Comparison of ENCODE assay signal across 14 cellular contexts in genomic region chr10:21514101-21514807, GRCh38. TPM values are rescaled to one million over a fixed set of nuclear protein-coding genes. Genes with fewer than 3 reads are reported as not detected.
DNase-seq lines count a peak whose midpoint lies in the region; ATAC-seq and TF ChIP-seq lines count a peak whose summit lies in the region.
"Had no signal": no experiment of that assay in that cellular context is flagged by ENCODE, and none has a peak within 500 bp of the region (broad histone marks: within the 10 kb centered on the region; RNA-seq: fewer than 3 reads in every experiment).

No MANE protein-coding gene starts in this region.

- intact Hi-C loops in Panc1 (cut with micrococcal nuclease; ENCODE audit: unreplicated experiment), result no loop called here

- H3K4me3 ChIP-seq in BJ (ENCODE audit: low read depth, low read length) (peak overlapping the region; percentile 20), Panc1 (ENCODE audit: low read depth in 2 of 2, low read length in 2 of 2) (peak overlapping the region; percentile 62), fibroblast of the aortic adventitia (ENCODE audit: low read depth, low read length) (peak overlapping the region; percentile 13)
- H3K4me3 ChIP-seq: SJCRH30 had no signal

- no peaks in the 10 kb centered on the region for H3K9me3 Mint-ChIP-seq in neural crest cell
- H3K9me3 Mint-ChIP-seq: activated CD8-positive, alpha-beta T cell treated with anti-CD3 and anti-CD28 coated beads for 36 hours had no signal

- TF ChIP-seq CTCF in BJ (IDR thresholded peaks at IDR 0.05; ENCODE audit: insufficient read depth, low read depth, low read length) (no peak), Panc1 (IDR thresholded peaks at IDR 0.05) (no peak), fibroblast of the aortic adventitia (IDR thresholded peaks at IDR 0.05; ENCODE audit: insufficient read depth, low read length) (no peak), neural crest cell (conservative IDR thresholded peaks at IDR 0.05) (no peak)

- peak overlapping the region; percentile 98 for H3K27ac Mint-ChIP-seq in neural crest cell (ENCODE audit: unreplicated experiment)
- H3K27ac Mint-ChIP-seq: activated CD8-positive, alpha-beta T cell treated with anti-CD3 and anti-CD28 coated beads for 36 hours had no signal

- no peak for DNase-seq in BJ (ENCODE audit: low read depth)
- no peak for DNase-seq in Panc1 (ENCODE audit: low read depth, low spot score)
- DNase-seq in fibroblast of the aortic adventitia (ENCODE audit: low read depth), result no peak
- no peak for DNase-seq in neural crest cell (ENCODE audit: low read depth, low spot score)
- no peak for DNase-seq in HCEC 1CT
- no peak for DNase-seq in HuH-7.5 (ENCODE audit: low spot score)
- no peak for DNase-seq in LoVo (ENCODE audit: low spot score)
- DNase-seq: activated CD8-positive, alpha-beta T cell treated with anti-CD3 and anti-CD28 coated beads for 36 hours; head of caudate nucleus; NCI-H2171 treated with DMSO at 0.1 percent for 48 hours; NK-92 treated with Interleukin-12 subunit alpha and Interleukin-12 subunit beta, amount 100 ng/mL, for 24 hours; occipital lobe; SJCRH30 had no signal

- ATAC-seq in Panc1 (no peak), HG02642 (IDR thresholded peaks at IDR 0.05; ENCODE audit: poor library complexity, unreplicated experiment) (no peak)
- ATAC-seq: activated CD8-positive, alpha-beta T cell treated with anti-CD3 and anti-CD28 coated beads for 36 hours had no signal

- peak overlapping the region; percentile 95 for H3K27ac ChIP-seq in Panc1 (ENCODE audit: low read length)
- H3K27ac ChIP-seq: SJCRH30 had no signal

- BruUV-seq in Panc1 (replicated peaks; lab: Mats Ljungman, UMichigan), result no TSS peak

- H3K4me1 ChIP-seq in Panc1 (ENCODE audit: control insufficient read depth, insufficient read depth, low read length), result peaks cover 24% of the 10 kb centered on the region
- H3K4me1 ChIP-seq: SJCRH30 had no signal

- POLR2A ChIA-PET in BJ (lab: Charles Lee) (interaction anchor here (0.6 to 0.7 kb wide), 3 partner anchors 209 to 1142 kb away, joined by 3 to 5 read pairs (median 3); no protein-coding TSS in a partner anchor), Panc1 (lab: Charles Lee) (interaction anchor here (0.6 to 0.7 kb wide), 2 partner anchors 16 to 1438 kb away, joined by 4 to 15 read pairs; no protein-coding TSS in a partner anchor)

- peak overlapping the region; percentile 97 for H3K4me3 Mint-ChIP-seq in neural crest cell
- H3K4me3 Mint-ChIP-seq: activated CD8-positive, alpha-beta T cell treated with anti-CD3 and anti-CD28 coated beads for 36 hours had no signal

- peaks cover 14% of the 10 kb centered on the region for H3K36me3 Mint-ChIP-seq in neural crest cell (ENCODE audit: low read depth)

- H3K9me3 ChIP-seq in Panc1 (ENCODE audit: control insufficient read depth, insufficient read depth, low read depth, low read length), result no peaks in the 10 kb centered on the region
- H3K9me3 ChIP-seq: SJCRH30 had no signal

- peaks cover 76% of the 10 kb centered on the region for H3K4me1 Mint-ChIP-seq in neural crest cell

- no peaks in the 10 kb centered on the region for H3K27me3 ChIP-seq in BJ (ENCODE audit: control insufficient read depth, insufficient read depth, low read length)
- H3K27me3 ChIP-seq in Panc1 (ENCODE audit: control insufficient read depth, insufficient read depth, low read length), result no peaks in the 10 kb centered on the region
- H3K27me3 ChIP-seq: SJCRH30 had no signal

- H3K36me3 ChIP-seq in BJ (ENCODE audit: control insufficient read depth, insufficient read depth, low read length), result no peaks in the 10 kb centered on the region
- H3K36me3 ChIP-seq in Panc1 (ENCODE audit: control insufficient read depth, insufficient read depth, low read length), result no peaks in the 10 kb centered on the region; the same call in 1 of the 2 replicates
- H3K36me3 ChIP-seq: SJCRH30 had no signal

- in situ Hi-C loops in Panc1 (cut with HindIII; ENCODE audit: low pct_unique_long_range_greater_than_20kb, low sequenced_read_pairs), result no loop called here

- H3K27me3 Mint-ChIP-seq in neural crest cell (ENCODE audit: low read depth), result peaks cover 25% of the 10 kb centered on the region

- CTCF ChIA-PET in BJ (lab: Yijun Ruan, JAX) (interaction anchor here (2.8 to 3.5 kb wide), 3 partner anchors 18 to 235 kb away, joined by 14 to 22 read pairs (median 17); no protein-coding TSS in a partner anchor), Panc1 (lab: Charles Lee) (interaction anchor here (0.7 kb wide), 1 partner anchor 1441 kb away, joined by 3 read pairs; no protein-coding TSS in a partner anchor)

RNA-seq across cellular contexts. Expression of gene SKIDA1, which starts 11.2 kb away (rescaled TPM):
- polyA plus RNA-seq in BJ (2011; rRNA removed), result 0.27 and 0.60 TPM in 2 replicates
- 0.33 and 0.41 TPM in 2 replicates for polyA minus RNA-seq in BJ (2011; rRNA and poly(A)+ RNA removed)
- 9.3 TPM for total RNA-seq in Panc1 (2021; ENCODE audit: unreplicated experiment)
- 5.8 TPM for polyA plus RNA-seq in Panc1 (2012; ENCODE audit: insufficient read length)
- 0.41 and 0.90 TPM in 2 replicates for total RNA-seq in fibroblast of the aortic adventitia (ENCODE audit: low replicate concordance)
- total RNA-seq in neural crest cell, result 52.1 and 53.0 TPM in 2 replicates

RNA-seq across cellular contexts. Expression of gene MLLT10, which starts 19.8 kb away (rescaled TPM):
- 30.2 and 32.4 TPM in 2 replicates for polyA plus RNA-seq in BJ (2011; rRNA removed)
- 42.3 and 44.4 TPM in 2 replicates for polyA minus RNA-seq in BJ (2011; rRNA and poly(A)+ RNA removed)
- total RNA-seq in Panc1 (2021; ENCODE audit: unreplicated experiment) (33.4 TPM), fibroblast of the aortic adventitia (ENCODE audit: low replicate concordance) (36.1 and 47.6 TPM in 2 replicates), neural crest cell (52.6 and 58.1 TPM in 2 replicates)
- 28.9 TPM for polyA plus RNA-seq in Panc1 (2012; ENCODE audit: insufficient read length)
